Comparison of ENCODE assay signal across 9 cellular contexts in genomic region chr4:9381012-9381534, GRCh38. TPM values are rescaled to one million over a fixed set of nuclear protein-coding genes. Genes with fewer than 3 reads are reported as not detected.
DNase-seq lines count a peak whose midpoint lies in the region; ATAC-seq and TF ChIP-seq lines count a peak whose summit lies in the region.
"Not testable (repeated sequence)": the region's sequence is repeated elsewhere in the genome, so short reads cannot be mapped to it uniquely, and the experiment has no call there.
"Had no signal": no experiment of that assay in that cellular context is flagged by ENCODE, and none has a peak within 500 bp of the region (broad histone marks: within the 10 kb centered on the region; RNA-seq: fewer than 3 reads in every experiment).

No MANE protein-coding gene starts in this region.

- H3K4me3 Mint-ChIP-seq in CD8-positive, alpha-beta T cell: peak overlapping the region; percentile 75
- peak overlapping the region; percentile 59 for H3K4me3 Mint-ChIP-seq in T-helper 2 cell treated with Interferon-gamma antibody and Interleukin-4, amounts not matched to agents 5 μg/mL and 100 μg/mL, for 36 hours
- H3K4me3 Mint-ChIP-seq in endothelial cell (ENCODE audit: unreplicated experiment): not testable (repeated sequence)
- H3K4me3 Mint-ChIP-seq in stimulated activated naive B cell treated with anti-CD40 and anti-IgM and Interleukin-4, amounts not matched to agents 10 μg/mL and 1 μg/mL and 100 μg/mL, for 72 hours: peak overlapping the region; percentile 66 to 83

- H3K27me3 ChIP-seq in CD8-positive, alpha-beta T cell (ENCODE audit: insufficient read depth, low read length); prostate gland (replicated peaks; ENCODE audit: insufficient read depth): not testable (repeated sequence)

- CTCF ChIA-PET in CD8-positive, alpha-beta T cell (lab: Charles Lee): not testable (repeated sequence)

- H3K27ac Mint-ChIP-seq in CD8-positive, alpha-beta T cell; T-helper 2 cell treated with Interferon-gamma antibody and Interleukin-4, amounts not matched to agents 5 μg/mL and 100 μg/mL, for 36 hours; endothelial cell (ENCODE audit: unreplicated experiment); stimulated activated naive B cell treated with anti-CD40 and anti-IgM and Interleukin-4, amounts not matched to agents 10 μg/mL and 1 μg/mL and 100 μg/mL, for 72 hours: not testable (repeated sequence)

- H3K36me3 ChIP-seq in CD8-positive, alpha-beta T cell (ENCODE audit: insufficient read depth, low read length); prostate gland: not testable (repeated sequence)

- not testable (repeated sequence) for H3K27me3 Mint-ChIP-seq in CD8-positive, alpha-beta T cell (ENCODE audit: low read depth); T-helper 2 cell treated with Interferon-gamma antibody and Interleukin-4, amounts not matched to agents 5 μg/mL and 100 μg/mL, for 36 hours (ENCODE audit: low read depth); endothelial cell (ENCODE audit: unreplicated experiment); stimulated activated naive B cell treated with anti-CD40 and anti-IgM and Interleukin-4, amounts not matched to agents 10 μg/mL and 1 μg/mL and 100 μg/mL, for 72 hours

- POLR2A ChIA-PET in CD8-positive, alpha-beta T cell (lab: Charles Lee): not testable (repeated sequence)

- peak; percentile 66 for TF ChIP-seq CTCF in CD8-positive, alpha-beta T cell (IDR thresholded peaks at IDR 0.05)
- TF ChIP-seq CTCF in endothelial cell (IDR thresholded peaks at IDR 0.05; ENCODE audit: unreplicated experiment): peak; percentile 78
- TF ChIP-seq CTCF in prostate gland (IDR thresholded peaks at IDR 0.05): peak in 3 of 4 experiments; percentile 54 to 61 (median 57)

- not testable (repeated sequence) for H3K4me1 Mint-ChIP-seq in CD8-positive, alpha-beta T cell (ENCODE audit: low read depth); T-helper 2 cell treated with Interferon-gamma antibody and Interleukin-4, amounts not matched to agents 5 μg/mL and 100 μg/mL, for 36 hours (ENCODE audit: low read depth); endothelial cell (ENCODE audit: unreplicated experiment); stimulated activated naive B cell treated with anti-CD40 and anti-IgM and Interleukin-4, amounts not matched to agents 10 μg/mL and 1 μg/mL and 100 μg/mL, for 72 hours

- not testable (repeated sequence) for H3K4me1 ChIP-seq in CD8-positive, alpha-beta T cell (ENCODE audit: insufficient read depth, low read length); prostate gland (replicated peaks)

- not testable (repeated sequence) for H3K36me3 Mint-ChIP-seq in CD8-positive, alpha-beta T cell; T-helper 2 cell treated with Interferon-gamma antibody and Interleukin-4, amounts not matched to agents 5 μg/mL and 100 μg/mL, for 36 hours (ENCODE audit: low read depth); endothelial cell (ENCODE audit: low read depth, unreplicated experiment); stimulated activated naive B cell treated with anti-CD40 and anti-IgM and Interleukin-4, amounts not matched to agents 10 μg/mL and 1 μg/mL and 100 μg/mL, for 72 hours

- H3K9me3 Mint-ChIP-seq in CD8-positive, alpha-beta T cell; T-helper 2 cell treated with Interferon-gamma antibody and Interleukin-4, amounts not matched to agents 5 μg/mL and 100 μg/mL, for 36 hours; endothelial cell (ENCODE audit: unreplicated experiment); stimulated activated naive B cell treated with anti-CD40 and anti-IgM and Interleukin-4, amounts not matched to agents 10 μg/mL and 1 μg/mL and 100 μg/mL, for 72 hours: not testable (repeated sequence)

- WGBS in prostate gland: 28% methylated on average over 32 of the region's 36 CpGs

- TF ChIP-seq POLR2A in prostate gland (IDR thresholded peaks at IDR 0.05): not testable (repeated sequence)

- H3K27ac ChIP-seq in CD8-positive, alpha-beta T cell (ENCODE audit: low read depth, low read length); prostate gland: not testable (repeated sequence)

- H3K9me3 ChIP-seq in CD8-positive, alpha-beta T cell (ENCODE audit: low read length); prostate gland: not testable (repeated sequence)

- peak; percentile 5 to 75 (median 40) for DNase-seq in CD8-positive, alpha-beta T cell
- DNase-seq in HT1080 (ENCODE audit: low read depth): peak; percentile 5
- DNase-seq in T-helper 2 cell treated with Interferon-gamma antibody and Interleukin-4, amounts not matched to agents 5 μg/mL and 100 μg/mL, for 36 hours (ENCODE audit: low spot score): peak; percentile 61
- peak; percentile 49 for DNase-seq in activated effector memory CD4-positive, alpha-beta T cell treated with Interleukin-2 at 50 U/mL for 16 hours
- peak; percentile 71 for DNase-seq in endothelial cell (ENCODE audit: low spot score)
- peak; percentile 51 for DNase-seq in left lobe of liver (ENCODE audit: low spot score)
- DNase-seq in prostate gland (ENCODE audit: low spot score): peak; percentile 28
- DNase-seq in stimulated activated naive B cell treated with anti-CD40 and anti-IgM and Interleukin-4, amounts not matched to agents 10 μg/mL and 1 μg/mL and 100 μg/mL, for 72 hours: peak; percentile 55

- ATAC-seq in CD8-positive, alpha-beta T cell: peak; percentile 38
- not testable (repeated sequence) for ATAC-seq in left lobe of liver
- ATAC-seq in stimulated activated naive B cell treated with anti-CD40 and anti-IgM and Interleukin-4, amounts not matched to agents 10 μg/mL and 1 μg/mL and 100 μg/mL, for 72 hours (replicated peaks): peak in 1 of 2 donors; percentile 71

- intact Hi-C loops in CD8-positive, alpha-beta T cell (cut with DNase I, micrococcal nuclease); prostate gland (cut with DNase I): not testable (repeated sequence)

- peak overlapping the region; percentile 53 for H3K4me3 ChIP-seq in CD8-positive, alpha-beta T cell (ENCODE audit: low read depth, low read length)
- H3K4me3 ChIP-seq in prostate gland: peak overlapping the region; percentile 35 to 38

RNA-seq across cellular contexts. Expression of gene USP17L30, which starts 18.1 kb away (rescaled TPM):
- not detected for total RNA-seq in CD8-positive, alpha-beta T cell
- not detected in 2 replicates for total RNA-seq in HT1080 (2014; rRNA removed; shearing (Covaris generic))
- polyA plus RNA-seq in HT1080 (2015; cell fraction: cytosol; rRNA removed): not detected in 2 replicates
- polyA plus RNA-seq in HT1080 (2015; cell fraction: nucleus; rRNA removed): not detected in 2 replicates
- not detected for total RNA-seq in endothelial cell (ENCODE audit: unreplicated experiment)
- total RNA-seq in left lobe of liver: not detected
- total RNA-seq in prostate gland: not detected
- total RNA-seq: RPMI7951 had no signal

RNA-seq across cellular contexts. Expression of gene USP17L29, which starts 27.6 kb away (rescaled TPM):
- total RNA-seq in CD8-positive, alpha-beta T cell: not detected
- total RNA-seq in HT1080 (2014; rRNA removed; shearing (Covaris generic)): not detected in 2 replicates
- not detected in 2 replicates for polyA plus RNA-seq in HT1080 (2015; cell fraction: cytosol; rRNA removed)
- polyA plus RNA-seq in HT1080 (2015; cell fraction: nucleus; rRNA removed): not detected in 2 replicates
- total RNA-seq in endothelial cell (ENCODE audit: unreplicated experiment) (not detected), left lobe of liver (not detected), prostate gland (not detected)
- total RNA-seq: RPMI7951 had no signal

RNA-seq across cellular contexts. Expression of gene USP17L28, which starts 32.4 kb away (rescaled TPM):
- not detected for total RNA-seq in CD8-positive, alpha-beta T cell
- total RNA-seq in HT1080 (2014; rRNA removed; shearing (Covaris generic)): not detected in 2 replicates
- not detected in 2 replicates for polyA plus RNA-seq in HT1080 (2015; cell fraction: cytosol; rRNA removed)
- polyA plus RNA-seq in HT1080 (2015; cell fraction: nucleus; rRNA removed): not detected in 2 replicates
- total RNA-seq in endothelial cell (ENCODE audit: unreplicated experiment) (not detected), left lobe of liver (not detected), prostate gland (not detected)
- total RNA-seq: RPMI7951 had no signal

RNA-seq across cellular contexts. Expression of gene USP17L27, which starts 37.1 kb away (rescaled TPM):
- not detected for total RNA-seq in CD8-positive, alpha-beta T cell
- total RNA-seq in HT1080 (2014; rRNA removed; shearing (Covaris generic)): not detected in 2 replicates
- not detected in 2 replicates for polyA plus RNA-seq in HT1080 (2015; cell fraction: cytosol; rRNA removed)
- not detected in 2 replicates for polyA plus RNA-seq in HT1080 (2015; cell fraction: nucleus; rRNA removed)
- total RNA-seq in endothelial cell (ENCODE audit: unreplicated experiment) (not detected), left lobe of liver (not detected), prostate gland (not detected)
- total RNA-seq: RPMI7951 had no signal

RNA-seq across cellular contexts. Expression of gene USP17L5, which starts 41.9 kb away (rescaled TPM):
- total RNA-seq in CD8-positive, alpha-beta T cell: not detected
- total RNA-seq in HT1080 (2014; rRNA removed; shearing (Covaris generic)): not detected in 2 replicates
- polyA plus RNA-seq in HT1080 (2015; cell fraction: cytosol; rRNA removed): not detected in 2 replicates
- polyA plus RNA-seq in HT1080 (2015; cell fraction: nucleus; rRNA removed): not detected in 2 replicates
- total RNA-seq in endothelial cell (ENCODE audit: unreplicated experiment) (not detected), left lobe of liver (not detected), prostate gland (not detected)
- total RNA-seq: RPMI7951 had no signal

Comparison
In these comparisons a context has a peak if more than half of its experiments do, and no peak if none do; other contexts are left out.
1. DNase-seq: peak in every context shown above with its lines; median percentile 71 in endothelial cell; 61 in T-helper 2 cell treated with Interferon-gamma antibody and Interleukin-4, amounts not matched to agents 5 μg/mL and 100 μg/mL, for 36 hours; 55 in stimulated activated naive B cell treated with anti-CD40 and anti-IgM and Interleukin-4, amounts not matched to agents 10 μg/mL and 1 μg/mL and 100 μg/mL, for 72 hours; 51 in left lobe of liver; 49 in activated effector memory CD4-positive, alpha-beta T cell treated with Interleukin-2 at 50 U/mL for 16 hours; 40 in CD8-positive, alpha-beta T cell; 28 in prostate gland; 5 in HT1080.